Comparison of ENCODE assay signal across 8 cellular contexts in the genomic region with DNA sequence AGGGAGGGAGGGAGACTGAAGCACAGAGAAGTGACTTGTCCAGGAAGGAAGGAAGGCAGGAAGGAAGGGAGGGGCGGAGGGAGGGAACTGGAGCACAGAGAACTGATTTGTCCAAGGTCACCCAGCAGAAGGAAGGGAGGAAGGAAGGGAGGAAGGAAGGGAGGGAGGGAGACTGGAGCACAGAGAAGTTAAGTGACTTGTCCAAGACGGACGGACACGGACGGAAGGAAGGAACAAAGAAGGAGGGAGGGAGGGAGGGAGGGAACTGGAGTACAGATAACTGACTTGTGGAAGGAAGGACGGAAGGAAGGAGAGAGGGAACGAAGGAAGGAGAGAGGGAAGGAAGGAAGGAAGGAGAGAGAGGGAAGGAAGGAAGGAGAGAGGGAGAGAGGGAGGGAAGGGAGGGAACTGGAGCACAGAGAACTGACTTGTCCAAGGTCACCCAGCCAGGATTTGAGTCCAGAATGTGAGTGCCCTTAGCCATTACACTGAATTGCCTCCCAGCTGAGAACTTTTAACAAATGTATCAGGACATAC. TPM values are rescaled to one million over a fixed set of nuclear protein-coding genes. Genes with fewer than 3 reads are reported as not detected.
A peak's percentile ranks its signal among the peaks of the same experiment; 100 is the strongest.
DNase-seq lines count a peak whose midpoint lies in the region; ATAC-seq and TF ChIP-seq lines count a peak whose summit lies in the region.

No MANE protein-coding gene starts in this region.

- TF ChIP-seq CTCF in HFFc6 (IDR thresholded peaks at IDR 0.05) (no peak), lower leg skin (IDR thresholded peaks at IDR 0.05) (no peak)

- no peaks in the 10 kb centered on the region for H3K27me3 ChIP-seq in CD4-positive, CD25-positive, alpha-beta regulatory T cell (ENCODE audit: control insufficient read depth, insufficient read depth, low read length)

- H3K4me1 Mint-ChIP-seq in CD4-positive, CD25-positive, alpha-beta regulatory T cell, result peaks cover 17 to 42% (median 35%) of the 10 kb centered on the region in 4 donors
- H3K4me1 Mint-ChIP-seq in HFFc6 (ENCODE audit: low read depth), result peaks cover 28% of the 10 kb centered on the region
- peaks cover 14% of the 10 kb centered on the region for H3K4me1 Mint-ChIP-seq in activated naive CD8-positive, alpha-beta T cell treated with anti-CD3 and anti-CD28 coated beads, Interleukin-2, amount 10 ng/mL, durations not matched to agents 7 days and 5 days

- H3K36me3 Mint-ChIP-seq in CD4-positive, CD25-positive, alpha-beta regulatory T cell, result peaks cover 3% of the 10 kb centered on the region
- no peaks in the 10 kb centered on the region for H3K36me3 Mint-ChIP-seq in HFFc6 (ENCODE audit: low read depth)
- H3K36me3 Mint-ChIP-seq in activated naive CD8-positive, alpha-beta T cell treated with anti-CD3 and anti-CD28 coated beads, Interleukin-2, amount 10 ng/mL, durations not matched to agents 7 days and 5 days, result no peaks in the 10 kb centered on the region

- intact Hi-C loops in lower leg skin (cut with DNase I; ENCODE audit: low total_unique reads), result no loop called here

- H3K36me3 ChIP-seq in CD4-positive, CD25-positive, alpha-beta regulatory T cell (ENCODE audit: control insufficient read depth, insufficient read depth, low read length), result no peaks in the 10 kb centered on the region

- TF ChIP-seq POLR2A in lower leg skin (IDR thresholded peaks at IDR 0.05), result no peak

- POLR2A ChIA-PET in activated naive CD8-positive, alpha-beta T cell treated with anti-CD3 and anti-CD28 coated beads, Interleukin-2, amount 10 ng/mL, durations not matched to agents 7 days and 5 days (lab: Charles Lee), result no interaction called here

- peaks cover 4% of the 10 kb centered on the region for H3K27me3 Mint-ChIP-seq in CD4-positive, CD25-positive, alpha-beta regulatory T cell
- peaks cover 5% of the 10 kb centered on the region; the same call in 1 of the 2 replicates for H3K27me3 Mint-ChIP-seq in HFFc6 (ENCODE audit: insufficient read depth)
- no peaks in the 10 kb centered on the region for H3K27me3 Mint-ChIP-seq in activated naive CD8-positive, alpha-beta T cell treated with anti-CD3 and anti-CD28 coated beads, Interleukin-2, amount 10 ng/mL, durations not matched to agents 7 days and 5 days

- peak overlapping the region; percentile 63 for H3K27ac ChIP-seq in CD4-positive, CD25-positive, alpha-beta regulatory T cell (ENCODE audit: insufficient read depth, low read length, poor library complexity, severe bottlenecking)

- H3K4me3 Mint-ChIP-seq in CD4-positive, CD25-positive, alpha-beta regulatory T cell, result peak overlapping the region; percentile 94 to 98 (median 98)
- H3K4me3 Mint-ChIP-seq in HFFc6, result peak overlapping the region; percentile 34; the same call in 1 of the 2 replicates
- peak overlapping the region; percentile 28 for H3K4me3 Mint-ChIP-seq in activated naive CD8-positive, alpha-beta T cell treated with anti-CD3 and anti-CD28 coated beads, Interleukin-2, amount 10 ng/mL, durations not matched to agents 7 days and 5 days

- H3K9me3 Mint-ChIP-seq in CD4-positive, CD25-positive, alpha-beta regulatory T cell, result no peaks in the 10 kb centered on the region
- no peaks in the 10 kb centered on the region for H3K9me3 Mint-ChIP-seq in HFFc6
- no peaks in the 10 kb centered on the region for H3K9me3 Mint-ChIP-seq in activated naive CD8-positive, alpha-beta T cell treated with anti-CD3 and anti-CD28 coated beads, Interleukin-2, amount 10 ng/mL, durations not matched to agents 7 days and 5 days

- H3K27ac Mint-ChIP-seq in CD4-positive, CD25-positive, alpha-beta regulatory T cell, result peak overlapping the region in 1 of 3 donors; percentile 51
- no peak overlapping the region; the same call in 1 of the 2 replicates for H3K27ac Mint-ChIP-seq in HFFc6
- no peak overlapping the region for H3K27ac Mint-ChIP-seq in activated naive CD8-positive, alpha-beta T cell treated with anti-CD3 and anti-CD28 coated beads, Interleukin-2, amount 10 ng/mL, durations not matched to agents 7 days and 5 days

- H3K4me1 ChIP-seq in CD4-positive, CD25-positive, alpha-beta regulatory T cell (ENCODE audit: control insufficient read depth, insufficient read depth, low read length, poor library complexity, severe bottlenecking), result peaks cover 30% of the 10 kb centered on the region

- 12 to 25% methylated on average over 7 of the region's 7 CpGs for WGBS in lower leg skin, 2 donors

- no peak for ATAC-seq in CD4-positive, CD25-positive, alpha-beta regulatory T cell (ENCODE audit: low read depth in 2 of 2)
- ATAC-seq in activated naive CD8-positive, alpha-beta T cell treated with anti-CD3 and anti-CD28 coated beads, Interleukin-2, amount 10 ng/mL, durations not matched to agents 7 days and 5 days (ENCODE audit: low read depth), result no peak
- no peak for ATAC-seq in HG02623 (IDR thresholded peaks at IDR 0.05; ENCODE audit: unreplicated experiment)

- H3K9me3 ChIP-seq in CD4-positive, CD25-positive, alpha-beta regulatory T cell (ENCODE audit: control insufficient read depth in 2 of 2, low read length in 2 of 2), result no peaks in the 10 kb centered on the region

- no peak for DNase-seq in CD4-positive, CD25-positive, alpha-beta regulatory T cell
- DNase-seq in HFFc6 (no peak), lower leg skin (ENCODE audit: low spot score in 2 of 2) (peak; percentile 27 to 81), KG1 (lab: John Stamatoyannopoulos, UW) (no peak), NCI-H748 treated with DMSO at 0.1 percent for 48 hours (lab: John Stamatoyannopoulos, UW) (no peak), COLO829 (ENCODE audit: low spot score) (no peak)
- DNase-seq in activated naive CD8-positive, alpha-beta T cell treated with anti-CD3 and anti-CD28 coated beads, Interleukin-2, amount 10 ng/mL, durations not matched to agents 7 days and 5 days, result no peak

- H3K4me3 ChIP-seq in CD4-positive, CD25-positive, alpha-beta regulatory T cell (ENCODE audit: low read depth, low read length), result peak overlapping the region; percentile 93
- no peak overlapping the region for H3K4me3 ChIP-seq in lower leg skin (ENCODE audit: low read depth, poor library complexity, severe bottlenecking)

RNA-seq across cellular contexts. Expression of a gene that starts 1.5 kb away (rescaled TPM):
- 10.7 TPM for total RNA-seq in CD4-positive, CD25-positive, alpha-beta regulatory T cell
- 10 to 100 TPM; 15.1 to 23.9 (median 22.4) TPM for polyA plus RNA-seq in CD4-positive, CD25-positive, alpha-beta regulatory T cell
- 1 to 10 TPM; 7.0 to 9.7 (median 7.7) TPM for total RNA-seq in HFFc6 (2021; fragmentation: NEBNext Ultra II Directional; extraction: Animal tissue kit (Norgen Biotek cat#: 25700))
- total RNA-seq in activated naive CD8-positive, alpha-beta T cell treated with anti-CD3 and anti-CD28 coated beads, Interleukin-2, amount 10 ng/mL, durations not matched to agents 7 days and 5 days, result 1 to 10 TPM; 4.7 to 5.3 TPM
- total RNA-seq in lower leg skin, result 10 to 100 TPM; 32.7 to 51.7 (median 42.0) TPM

Comparison
In these comparisons a context has a peak if more than half of its experiments do, and no peak if none do; other contexts are left out.
1. DNase-seq: peak in lower leg skin (2 of 2); none in CD4-positive, CD25-positive, alpha-beta regulatory T cell (0 of 3), HFFc6 (single experiment), activated naive CD8-positive, alpha-beta T cell treated with anti-CD3 and anti-CD28 coated beads, Interleukin-2, amount 10 ng/mL, durations not matched to agents 7 days and 5 days (single experiment), KG1 (single experiment), NCI-H748 treated with DMSO at 0.1 percent for 48 hours (single experiment) and COLO829 (single experiment).
2. H3K4me3 Mint-ChIP-seq: peak in every context shown above with its lines; median percentile 98 in CD4-positive, CD25-positive, alpha-beta regulatory T cell; 34 in HFFc6; 28 in activated naive CD8-positive, alpha-beta T cell treated with anti-CD3 and anti-CD28 coated beads, Interleukin-2, amount 10 ng/mL, durations not matched to agents 7 days and 5 days.